In genomic region chr16:28491970-28492474, GRCh38 we compare ENCODE assay signal across 1 cellular context.
TF ChIP-seq lines count a peak whose summit lies in the region.

Gene CLN3, minus strand, starts transcription at chr16:28492074. Its CDS starts 315 bp downstream, at chr16:28491759.

TF ChIP-seq in HepG2, 621 proteins besides CTCF, POLR2A, EP300 and RAD21 (continued from another document and continues in another):
- TF ChIP-seq PREB (CRISPR knock-in tag; IDR thresholded peaks at IDR 0.05) (no peak), ATF7-NPFF (CRISPR knock-in tag; IDR thresholded peaks at IDR 0.05; ENCODE audit: low read depth) (peak; percentile 78; the same call in 1 of the 2 replicates), ZNF776 (CRISPR knock-in tag; IDR thresholded peaks at IDR 0.05) (no peak), RBFOX2 (IDR thresholded peaks at IDR 0.05; ENCODE audit: low read depth, low read length) (no peak; the same call in none of the 2 replicates), SSRP1 (CRISPR knock-in tag; IDR thresholded peaks at IDR 0.05) (no peak), ZNF710 (CRISPR knock-in tag; IDR thresholded peaks at IDR 0.05; ENCODE audit: borderline replicate concordance) (peak; percentile 82; the same call in 1 of the 2 replicates), ZBTB39 (CRISPR knock-in tag; IDR thresholded peaks at IDR 0.05) (no peak), ZMYM2 (CRISPR knock-in tag; IDR thresholded peaks at IDR 0.05) (no peak), ATRX (CRISPR knock-in tag; IDR thresholded peaks at IDR 0.05; ENCODE audit: borderline replicate concordance) (no peak), CEBPB (IDR thresholded peaks at IDR 0.05; ENCODE audit: borderline replicate concordance, low read depth, low read length) (no peak), NFE2L1 (CRISPR knock-in tag; IDR thresholded peaks at IDR 0.05; ENCODE audit: borderline replicate concordance) (no peak), ZNF280B (CRISPR knock-in tag; IDR thresholded peaks at IDR 0.05; ENCODE audit: borderline replicate concordance) (peak; percentile 29; the same call in 1 of the 2 replicates), JUNB (CRISPR knock-in tag; IDR thresholded peaks at IDR 0.05; ENCODE audit: borderline replicate concordance) (no peak), SUZ12 (IDR thresholded peaks at IDR 0.05; ENCODE audit: low read depth, low read length) (no peak), SATB2 (CRISPR knock-in tag; IDR thresholded peaks at IDR 0.05) (no peak), ZNF563 (CRISPR knock-in tag; IDR thresholded peaks at IDR 0.05) (no peak; the same call in 1 of the 2 replicates), SMAD1 (CRISPR knock-in tag; IDR thresholded peaks at IDR 0.05; ENCODE audit: borderline replicate concordance, low read depth) (no peak), TFAP4 (IDR thresholded peaks at IDR 0.05; ENCODE audit: borderline replicate concordance, low read depth) (peak; percentile 31; the same call in 1 of the 2 replicates), TAF1 (CRISPR knock-in tag; IDR thresholded peaks at IDR 0.05) (peak; percentile 43), PRPF4 (IDR thresholded peaks at IDR 0.05; ENCODE audit: low read depth, low read length, poor library complexity, severe bottlenecking) (no peak), ZNF292 (CRISPR knock-in tag; IDR thresholded peaks at IDR 0.05; ENCODE audit: borderline replicate concordance, low read depth) (no peak), ZNF335 (CRISPR knock-in tag; IDR thresholded peaks at IDR 0.05) (no peak), ISX (CRISPR knock-in tag; conservative IDR thresholded peaks at IDR 0.05) (no peak), ZNF891 (CRISPR knock-in tag; IDR thresholded peaks at IDR 0.05) (peak; percentile 91; the same call in 1 of the 2 replicates), ZNF562 (CRISPR knock-in tag; IDR thresholded peaks at IDR 0.05; ENCODE audit: borderline replicate concordance) (no peak), BORCS8-MEF2B (CRISPR knock-in tag; IDR thresholded peaks at IDR 0.05) (peak; percentile 51; the same call in 1 of the 2 replicates), AHR (CRISPR knock-in tag; IDR thresholded peaks at IDR 0.05) (no peak), HMGA1 (CRISPR knock-in tag; conservative IDR thresholded peaks at IDR 0.05) (no peak), ZNF333 (CRISPR knock-in tag; IDR thresholded peaks at IDR 0.05; ENCODE audit: borderline replicate concordance) (peak; percentile 89; the same call in 1 of the 2 replicates), AFF4 (CRISPR knock-in tag; IDR thresholded peaks at IDR 0.05) (no peak), ZNF609 (CRISPR knock-in tag; IDR thresholded peaks at IDR 0.05; ENCODE audit: borderline replicate concordance) (0 out of 2 replicates have a peak, but pooled peaks have one; percentile 22), SNRNP70 (IDR thresholded peaks at IDR 0.05; ENCODE audit: low read depth, low read length) (no peak), MLLT10 (CRISPR knock-in tag; IDR thresholded peaks at IDR 0.05) (no peak), REST (IDR thresholded peaks at IDR 0.05; ENCODE audit: borderline replicate concordance in 1 of 2, low read depth in 1 of 2, low read length in 2 of 2) (0 out of 4 replicates have a peak, but pooled peaks of 1 of the 2 experiments have one; percentile 6), BRF2 (CRISPR knock-in tag; IDR thresholded peaks at IDR 0.05) (no peak), LCORL (IDR thresholded peaks at IDR 0.05) (peak; percentile 85), LCORL (CRISPR knock-in tag; IDR thresholded peaks at IDR 0.05) (no peak), RFXANK (CRISPR knock-in tag; IDR thresholded peaks at IDR 0.05) (no peak), GPN1 (CRISPR knock-in tag; IDR thresholded peaks at IDR 0.05; ENCODE audit: borderline replicate concordance) (no peak)
